In genomic region chr16:67299269-67299668, GRCh38 we compare ENCODE assay signal across 21 cellular contexts. TPM values are rescaled to one million over a fixed set of nuclear protein-coding genes. Genes with fewer than 3 reads are reported as not detected.
DNase-seq lines count a peak whose midpoint lies in the region; ATAC-seq and TF ChIP-seq lines count a peak whose summit lies in the region.
"Had no signal": no experiment of that assay in that cellular context is flagged by ENCODE, and none has a peak within 500 bp of the region (broad histone marks: within the 10 kb centered on the region; RNA-seq: fewer than 3 reads in every experiment).

No MANE protein-coding gene starts in this region.

- H3K4me1 Mint-ChIP-seq in chondrocyte (ENCODE audit: low read depth), result peaks cover 58% of the 10 kb centered on the region
- H3K4me1 Mint-ChIP-seq: CD4-positive, CD25-positive, alpha-beta regulatory T cell; IgD-negative memory B cell had no signal

- H2AFZ ChIP-seq in osteoblast (ENCODE audit: low read length), result no peak overlapping the region
- H2AFZ ChIP-seq: GM23338 had no signal

- no peak overlapping the region for H3K27ac ChIP-seq in osteoblast (ENCODE audit: low read depth, low read length)

- peaks cover 18% of the 10 kb centered on the region for H3K4me1 ChIP-seq in osteoblast (ENCODE audit: insufficient read depth, low read length)
- H3K4me1 ChIP-seq: BE2C had no signal

- H3K4me3 Mint-ChIP-seq in chondrocyte (ENCODE audit: unreplicated experiment), result no peak overlapping the region
- H3K4me3 Mint-ChIP-seq: CD4-positive, CD25-positive, alpha-beta regulatory T cell; CD8-positive, alpha-beta memory T cell; GM23338; HFFc6; IgD-negative memory B cell had no signal

- H3K36me3 ChIP-seq in osteoblast (ENCODE audit: insufficient read depth, low read length), result no peaks in the 10 kb centered on the region
- H3K36me3 ChIP-seq: BE2C had no signal

- H3K27me3 Mint-ChIP-seq in chondrocyte (ENCODE audit: low read depth), result no peaks in the 10 kb centered on the region
- H3K27me3 Mint-ChIP-seq: CD4-positive, CD25-positive, alpha-beta regulatory T cell had no signal

- H3K4me2 ChIP-seq in osteoblast (ENCODE audit: insufficient read depth, low read length), result no peak overlapping the region
- H3K4me2 ChIP-seq: GM23338 had no signal

- H3K9me3 Mint-ChIP-seq in chondrocyte (ENCODE audit: low read depth), result no peaks in the 10 kb centered on the region
- H3K9me3 Mint-ChIP-seq: CD4-positive, CD25-positive, alpha-beta regulatory T cell; CD8-positive, alpha-beta memory T cell; GM23338; HFFc6; IgD-negative memory B cell had no signal

- no peak overlapping the region for H3K27ac Mint-ChIP-seq in chondrocyte (ENCODE audit: unreplicated experiment)
- H3K27ac Mint-ChIP-seq: CD4-positive, CD25-positive, alpha-beta regulatory T cell; CD8-positive, alpha-beta memory T cell; GM23338; HFFc6; IgD-negative memory B cell had no signal

- in situ Hi-C loops in GM13976 (cut with MboI; ENCODE audit: low sequenced_read_pairs, unreplicated experiment), result no loop called here

- ATAC-seq in HG03460 (IDR thresholded peaks at IDR 0.05; ENCODE audit: unreplicated experiment), result no peak
- ATAC-seq: GM23338, HCT116 had no signal

- H3K36me3 Mint-ChIP-seq in chondrocyte (ENCODE audit: low read depth), result no peaks in the 10 kb centered on the region
- H3K36me3 Mint-ChIP-seq: CD4-positive, CD25-positive, alpha-beta regulatory T cell; CD8-positive, alpha-beta memory T cell; IgD-negative memory B cell had no signal

- no peaks in the 10 kb centered on the region for H3K27me3 ChIP-seq in osteoblast (ENCODE audit: insufficient read depth, low read length)
- H3K27me3 ChIP-seq: BE2C had no signal

- no peaks in the 10 kb centered on the region for H4K20me1 ChIP-seq in osteoblast (ENCODE audit: insufficient read depth, low read length)

- DNase-seq in GM13976 (ENCODE audit: low spot score), result peak; percentile 13
- DNase-seq in chondrocyte (ENCODE audit: low spot score), result peak; percentile 82
- peak; percentile 45 for DNase-seq in osteoblast (ENCODE audit: insufficient read length, low spot score, missing footprints)
- DNase-seq in dedifferentiated amniotic fluid mesenchymal stem cell (ENCODE audit: extremely low spot score), result no peak
- no peak for DNase-seq in SHP77 (lab: John Stamatoyannopoulos, UW)
- DNase-seq: ACHN; BE2C; C1 segment of cervical spinal cord; CD4-positive, CD25-positive, alpha-beta regulatory T cell; CD8-positive, alpha-beta memory T cell; COR-L47; DMS153; DMS79; GDM1; HFFc6; KBM-7 had no signal

- H3K9me3 ChIP-seq in osteoblast (ENCODE audit: low read depth, low read length), result no peaks in the 10 kb centered on the region
- H3K9me3 ChIP-seq: BE2C had no signal

- TF ChIP-seq CTCF in GM13976 (IDR thresholded peaks at IDR 0.05; ENCODE audit: borderline replicate concordance, control extremely low read depth, extremely low read depth, insufficient read depth, missing control alignments) (no peak), chondrocyte (IDR thresholded peaks at IDR 0.05) (no peak), osteoblast (IDR thresholded peaks at IDR 0.05; ENCODE audit: extremely low read depth, low read depth, low read length) (no peak)

- H3K4me3 ChIP-seq in osteoblast (ENCODE audit: insufficient read depth, low read length), result no peak overlapping the region
- H3K4me3 ChIP-seq: GM23338 had no signal

- no peaks in the 10 kb centered on the region for H3K79me2 ChIP-seq in osteoblast (ENCODE audit: insufficient read depth, low read length)

RNA-seq across cellular contexts. Expression of gene PLEKHG4, which starts 19.9 kb away (rescaled TPM):
- total RNA-seq in chondrocyte (17.5 to 22.4 TPM (median 18.9 TPM) in 3 replicates), osteoblast (31.8 and 41.6 TPM in 2 replicates)

RNA-seq across cellular contexts. Expression of gene KCTD19, which starts 27.3 kb away (rescaled TPM):
- not detected in 3 replicates for total RNA-seq in chondrocyte
- total RNA-seq in osteoblast, result not detected in 2 replicates
- total RNA-seq: CD4-positive, CD25-positive, alpha-beta regulatory T cell; HFFc6 had no signal

RNA-seq across cellular contexts. Expression of gene LRRC36, which starts 27.3 kb away (rescaled TPM):
- total RNA-seq in chondrocyte (0.20 TPM in 1 of 3 replicates, not detected in the others), osteoblast (not detected in 2 replicates)
- total RNA-seq: CD4-positive, CD25-positive, alpha-beta regulatory T cell; Daoy; HFFc6 had no signal

RNA-seq across cellular contexts. Expression of gene SLC9A5, which starts 50.5 kb away (rescaled TPM):
- total RNA-seq in chondrocyte (3.0 to 5.6 TPM (median 3.4 TPM) in 3 replicates), osteoblast (2.9 and 3.6 TPM in 2 replicates)

RNA-seq across cellular contexts. Expression of gene FHOD1, which starts 52.0 kb away (rescaled TPM):
- total RNA-seq in chondrocyte (32.9 to 50.1 TPM (median 35.6 TPM) in 3 replicates), osteoblast (27.4 and 28.2 TPM in 2 replicates)

Comparison
In these comparisons a context has a peak if more than half of its experiments do, and no peak if none do; other contexts are left out.
1. DNase-seq: peak in GM13976 (single experiment), chondrocyte (single experiment) and osteoblast (single experiment); none in dedifferentiated amniotic fluid mesenchymal stem cell (single experiment) and SHP77 (0 of 2).